Comparison of ENCODE assay signal across 20 cellular contexts in the genomic region with DNA sequence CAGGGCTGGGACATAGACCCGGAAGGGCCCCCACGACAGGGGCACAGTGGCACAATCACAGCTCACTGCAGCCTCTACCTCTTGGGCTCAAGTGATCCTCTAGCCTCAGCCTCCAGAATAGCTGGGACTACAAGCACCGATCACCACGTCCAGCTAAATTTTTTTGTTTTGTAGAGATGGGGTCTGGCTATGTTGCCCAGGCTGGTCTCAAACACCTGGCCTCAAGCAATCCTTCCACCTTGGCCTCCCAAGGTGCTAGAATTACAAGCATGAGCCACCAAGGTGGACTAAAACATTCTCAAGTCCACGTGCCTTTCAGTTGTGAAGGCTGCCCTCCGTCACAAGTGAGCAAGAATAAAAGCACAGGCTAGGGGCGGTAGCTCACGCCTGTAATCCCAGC. TPM values are rescaled to one million over a fixed set of nuclear protein-coding genes. Genes with fewer than 3 reads are reported as not detected.
DNase-seq lines count a peak whose midpoint lies in the region; ATAC-seq, FAIRE-seq and TF ChIP-seq lines count a peak whose summit lies in the region.
"Had no signal": no experiment of that assay in that cellular context is flagged by ENCODE, and none has a peak within 500 bp of the region (broad histone marks: within the 10 kb centered on the region; RNA-seq: fewer than 3 reads in every experiment).

No MANE protein-coding gene starts in this region.

- TF ChIP-seq RAD21 in HepG2 (CRISPR knock-in tag; IDR thresholded peaks at IDR 0.05) = no peak

- POLR2A ChIA-PET in HEK293 (lab: Yijun Ruan, JAX) = interaction anchor here (0.6 kb wide), 2 partner anchors 67 to 487 kb away, joined by 3 to 5 read pairs; no protein-coding TSS in a partner anchor
- POLR2A ChIA-PET in HepG2 (lab: Yijun Ruan, JAX) = interaction anchor here (3.3 kb wide), 1 partner anchor 10 kb away, joined by 10 read pairs; a partner anchor contains a TSS

- H3K4me3 ChIP-seq in HEK293 (ENCODE audit: low read depth, low read length) (no peak overlapping the region), HepG2 (replicated peaks in 1 of 3; ENCODE audit: insufficient read depth in 1 of 3, low read depth in 2 of 3, low read length in 3 of 3) (no peak overlapping the region), trophoblast cell (ENCODE audit: low read depth, low read length) (no peak overlapping the region)
- H3K4me3 ChIP-seq: BLaER1 had no signal

- no peaks in the 10 kb centered on the region for H3K4me1 ChIP-seq in HEK293 (ENCODE audit: control insufficient read depth, insufficient read depth, low read length)
- H3K4me1 ChIP-seq in HepG2 (ENCODE audit: insufficient read depth, low read length) = peaks cover 13% of the 10 kb centered on the region
- H3K4me1 ChIP-seq in trophoblast cell (ENCODE audit: control insufficient read depth in 1 of 2, insufficient read depth in 2 of 2, low read length in 2 of 2) = no peaks in the 10 kb centered on the region

- no peak overlapping the region for H2AK5ac ChIP-seq in trophoblast cell (ENCODE audit: low read length)

- no peaks in the 10 kb centered on the region for H3K79me2 ChIP-seq in HepG2 (ENCODE audit: insufficient read depth, low read length)
- H3K79me2 ChIP-seq in trophoblast cell (ENCODE audit: control insufficient read depth, insufficient read depth, low read length, poor library complexity) = no peaks in the 10 kb centered on the region

- H4K20me1 ChIP-seq in HepG2 (ENCODE audit: insufficient read depth, low read length) = no peaks in the 10 kb centered on the region
- H4K20me1 ChIP-seq: BLaER1 had no signal

- no peak for TF ChIP-seq CTCF in CD14-positive monocyte (IDR thresholded peaks at IDR 0.05)
- no peak for TF ChIP-seq CTCF in HEK293 (tag by site-specific recombination; IDR thresholded peaks at IDR 0.05)
- no peak for TF ChIP-seq CTCF in HepG2 (CRISPR knock-in tag; IDR thresholded peaks at IDR 0.05)

- H3K27me3 Mint-ChIP-seq in CD14-positive monocyte (ENCODE audit: low read depth in 3 of 3) = peaks cover 0 to 1% (median 0%) of the 10 kb centered on the region in 3 donors
- H3K27me3 Mint-ChIP-seq: CD4-positive, alpha-beta T cell had no signal

- H3K14ac ChIP-seq in trophoblast cell (ENCODE audit: low read length) = no peak overlapping the region

- no peak overlapping the region for H2AFZ ChIP-seq in HepG2 (ENCODE audit: low read length)
- H2AFZ ChIP-seq in trophoblast cell (ENCODE audit: insufficient read depth, low read length, poor library complexity) = no peak overlapping the region

- H3K9me3 ChIP-seq in HEK293 (ENCODE audit: control insufficient read depth, insufficient read depth, low read depth, low read length) (no peaks in the 10 kb centered on the region), HepG2 (ENCODE audit: low read length) (no peaks in the 10 kb centered on the region), trophoblast cell (ENCODE audit: insufficient read depth, low read depth, low read length) (peaks cover 3% of the 10 kb centered on the region)
- H3K9me3 ChIP-seq: BE2C had no signal

- no peak overlapping the region for H2BK12ac ChIP-seq in trophoblast cell (ENCODE audit: low read length)

- peaks cover 39% of the 10 kb centered on the region for H3K4me1 Mint-ChIP-seq in CD14-positive monocyte

- in situ Hi-C loops in HepG2 (cut with HindIII; ENCODE audit: extremely low pct_ligation_motif_present, low pct_unique_long_range_greater_than_20kb) = no loop called here

- no peak overlapping the region for H3K23ac ChIP-seq in trophoblast cell (ENCODE audit: low read length)

- peak overlapping the region in 4 of 7 donors; percentile 19 to 72 (median 38) for H3K27ac Mint-ChIP-seq in CD14-positive monocyte
- H3K27ac Mint-ChIP-seq: CD4-positive, alpha-beta T cell; CD8-positive, alpha-beta T cell had no signal

- TF ChIP-seq POLR2A in HepG2 (IDR thresholded peaks at IDR 0.05; ENCODE audit: insufficient read depth in 1 of 2, low read depth in 2 of 2, low read length in 2 of 2) = no peak

- no peak overlapping the region for H2BK5ac ChIP-seq in trophoblast cell (ENCODE audit: low read depth, low read length, poor library complexity)

- no peaks in the 10 kb centered on the region for H3K79me1 ChIP-seq in trophoblast cell (ENCODE audit: low read length)

- no peak overlapping the region for H4K8ac ChIP-seq in trophoblast cell (ENCODE audit: low read depth, low read length)

- peaks cover 0 to 6% of the 10 kb centered on the region in 2 experiments; a peak in 1 of 3 replicates for H3K36me3 ChIP-seq in HEK293 (ENCODE audit: control insufficient read depth in 2 of 2, insufficient read depth in 1 of 2, low read length in 2 of 2)
- 0 out of 5 replicates have a peak, but pooled peaks cover 0 to 4% of the 10 kb centered on the region in 2 experiments for H3K36me3 ChIP-seq in HepG2 (replicated peaks in 1 of 2; ENCODE audit: control insufficient read depth in 1 of 2, insufficient read depth in 2 of 2, low read length in 2 of 2)
- no peaks in the 10 kb centered on the region for H3K36me3 ChIP-seq in trophoblast cell (ENCODE audit: control insufficient read depth in 1 of 2, insufficient read depth in 2 of 2, low read length in 2 of 2)
- H3K36me3 ChIP-seq: BE2C had no signal

- H3K36me3 Mint-ChIP-seq in CD14-positive monocyte = peaks cover 34 to 38% of the 10 kb centered on the region in 2 donors

- 98% methylated on average over 8 of the region's 8 CpGs for WGBS in HepG2 (ENCODE audit: low lambda C conversion rate)
- WGBS in trophoblast cell (ENCODE audit: extremely low coverage, insufficient coverage, insufficient read length) = no CpG with 5 or more reads among the region's 8 CpGs

- no peak overlapping the region for H4K12ac ChIP-seq in trophoblast cell (ENCODE audit: low read depth, low read length)

- no peak for ATAC-seq in HepG2
- ATAC-seq: CD8-positive, alpha-beta T cell had no signal

- H3K18ac ChIP-seq in trophoblast cell (ENCODE audit: low read length) = no peak overlapping the region

- FAIRE-seq in HepG2 (lab: Jason Lieb, UNC) = no peak
- FAIRE-seq: A204.1, D721Med, G401.6, GM19239 had no signal

- no TSS peak for BruUV-seq in HepG2 (replicated peaks; lab: Mats Ljungman, UMichigan)

- H3K27ac ChIP-seq in HEK293 (ENCODE audit: extremely low read depth, low read depth, low read length) (no peak overlapping the region), HepG2 (ENCODE audit: extremely low read length, insufficient read depth, low read length) (no peak overlapping the region), trophoblast cell (ENCODE audit: low read depth, low read length) (no peak overlapping the region)
- H3K27ac ChIP-seq: BLaER1 had no signal

- TF ChIP-seq EP300 in HepG2 (IDR thresholded peaks at IDR 0.05; ENCODE audit: low read depth in 2 of 2, low read length in 2 of 2) (no peak), HepG2 (CRISPR knock-in tag; IDR thresholded peaks at IDR 0.05; ENCODE audit: borderline replicate concordance) (no peak)

- H3K4me2 ChIP-seq in HepG2 (ENCODE audit: low read depth, low read length) (no peak overlapping the region), trophoblast cell (ENCODE audit: low read length) (no peak overlapping the region)
- H3K4me2 ChIP-seq: BLaER1 had no signal

- no peak overlapping the region for H3K4me3 Mint-ChIP-seq in CD14-positive monocyte
- H3K4me3 Mint-ChIP-seq: CD4-positive, alpha-beta T cell; CD8-positive, alpha-beta T cell had no signal

- H4K91ac ChIP-seq in trophoblast cell (ENCODE audit: low read depth, low read length) = no peak overlapping the region

- intact Hi-C loops in CD14-positive monocyte (cut with micrococcal nuclease) (no loop called here), HepG2 (cut with micrococcal nuclease; ENCODE audit: unreplicated experiment) (no loop called here), head of caudate nucleus (cut with DNase I) (no loop called here)

- DNase-seq in CD14-positive monocyte (ENCODE audit: low spot score) (no peak), HepG2 (ENCODE audit: low spot score) (no peak), trophoblast cell (no peak), head of caudate nucleus (no peak), NCI-H146 treated with DMSO at 0.1 percent for 48 hours (lab: John Stamatoyannopoulos, UW; ENCODE audit: unreplicated experiment) (no peak)
- DNase-seq: 8988T; ACHN; BE2C; C1 segment of cervical spinal cord; Caco-2; Calu3; CD4-positive, alpha-beta T cell; CD8-positive, alpha-beta T cell; GF-D8 had no signal

- peaks cover 6 to 13% (median 8%) of the 10 kb centered on the region in 7 donors for H3K9me3 Mint-ChIP-seq in CD14-positive monocyte

- no peak overlapping the region for H3K9ac ChIP-seq in HepG2 (ENCODE audit: insufficient read depth, low read depth, low read length)
- H3K9ac ChIP-seq in trophoblast cell (ENCODE audit: low read length) = no peak overlapping the region
- H3K9ac ChIP-seq: BLaER1 had no signal

- no peak overlapping the region for H3K4ac ChIP-seq in trophoblast cell (ENCODE audit: low read depth, low read length)

- CTCF ChIA-PET in HEK293 (lab: Yijun Ruan, JAX) = interaction anchor here (0.6 to 1.6 kb wide), 3 partner anchors 22 to 201 kb away, joined by 4 to 6 read pairs (median 5); no protein-coding TSS in a partner anchor
- CTCF ChIA-PET in HepG2 (lab: Yijun Ruan, JAX; ENCODE audit: low intra/inter-chr PET ratio, low total read pairs) = no interaction called here

- no peaks in the 10 kb centered on the region for H3K27me3 ChIP-seq in HepG2 (ENCODE audit: control insufficient read depth in 1 of 2, insufficient read depth in 2 of 2, low read length in 2 of 2)
- no peaks in the 10 kb centered on the region for H3K27me3 ChIP-seq in trophoblast cell (ENCODE audit: insufficient read depth, low read length)
- H3K27me3 ChIP-seq: BE2C, BLaER1 had no signal

- no peak overlapping the region for H2BK120ac ChIP-seq in trophoblast cell (ENCODE audit: insufficient read depth, low read length, poor library complexity)

RNA-seq across cellular contexts. Expression of a gene that starts 10.1 kb away (rescaled TPM):
- polyA plus RNA-seq in CD14-positive monocyte = 100 to 1,000 TPM; 329 to 400 TPM
- 144 and 162 TPM in 2 replicates for total RNA-seq in HepG2 (2016; rRNA removed; fragmentation: Illumina TruSeq; extraction: Trizol)
- 44.0 and 61.5 TPM in 2 replicates for total RNA-seq in HepG2 (2016; cell fraction: cytosol; rRNA removed; fragmentation: Illumina TruSeq; extraction: Trizol; ENCODE audit: low read depth)
- 127 and 167 TPM in 2 replicates for total RNA-seq in HepG2 (2016; cell fraction: insoluble cytoplasmic fraction; rRNA removed; fragmentation: Illumina TruSeq; extraction: Trizol)
- 60.4 and 90.3 TPM in 2 replicates for total RNA-seq in HepG2 (2016; cell fraction: membrane; rRNA removed; fragmentation: Illumina TruSeq; extraction: Trizol)
- total RNA-seq in HepG2 (2016; cell fraction: nucleus; rRNA removed; fragmentation: Illumina TruSeq; extraction: Trizol) = 92.2 and 95.4 TPM in 2 replicates
- 156 and 194 TPM in 2 replicates for polyA plus RNA-seq in HepG2 (2011; rRNA removed)
- polyA plus RNA-seq in HepG2 (2011; cell fraction: cytosol; rRNA removed) = 185 and 260 TPM in 2 replicates
- 192 TPM in 2 replicates for polyA plus RNA-seq in HepG2 (2011; cell fraction: nucleus; rRNA removed)
- polyA plus RNA-seq in HepG2 (2012) = 90.6 and 123 TPM in 2 replicates
- polyA plus RNA-seq in HepG2 (2016; cell fraction: cytosol; fragmentation: Illumina TruSeq; extraction: Trizol; ENCODE audit: low read depth) = 59.9 and 87.6 TPM in 2 replicates
- polyA plus RNA-seq in HepG2 (2016; cell fraction: insoluble cytoplasmic fraction; fragmentation: Illumina TruSeq; extraction: Trizol; ENCODE audit: low read depth) = 139 and 159 TPM in 2 replicates
- polyA plus RNA-seq in HepG2 (2016; cell fraction: membrane; fragmentation: Illumina TruSeq; extraction: Trizol; ENCODE audit: low read depth) = 62.3 and 85.6 TPM in 2 replicates
- 155 and 158 TPM in 2 replicates for polyA plus RNA-seq in HepG2 (2016; cell fraction: nucleus; fragmentation: Illumina TruSeq; extraction: Trizol; ENCODE audit: insufficient read depth, low read depth)
- polyA minus RNA-seq in HepG2 (2011; rRNA and poly(A)+ RNA removed; ENCODE audit: low replicate concordance) = 32.2 and 191 TPM in 2 replicates
- 76.6 and 84.9 TPM in 2 replicates for polyA minus RNA-seq in HepG2 (2011; cell fraction: cytosol; rRNA and poly(A)+ RNA removed)
- polyA minus RNA-seq in HepG2 (2011; cell fraction: nucleus; rRNA and poly(A)+ RNA removed) = 33.6 and 36.1 TPM in 2 replicates
- polyA plus RNA-seq in trophoblast cell (2013) = 16.0 and 18.0 TPM in 2 replicates

RNA-seq across cellular contexts. Expression of a gene that starts 10.1 kb away (rescaled TPM):
- polyA plus RNA-seq in CD14-positive monocyte (10 to 100 TPM; 24.9 to 30.8 TPM), HepG2 (2011; rRNA removed) (17.5 and 23.4 TPM in 2 replicates)
- total RNA-seq in HepG2 (2016; rRNA removed; fragmentation: Illumina TruSeq; extraction: Trizol) = 16.4 and 18.6 TPM in 2 replicates
- 4.6 and 5.3 TPM in 2 replicates for total RNA-seq in HepG2 (2016; cell fraction: cytosol; rRNA removed; fragmentation: Illumina TruSeq; extraction: Trizol; ENCODE audit: low read depth)
- 16.6 and 20.5 TPM in 2 replicates for total RNA-seq in HepG2 (2016; cell fraction: insoluble cytoplasmic fraction; rRNA removed; fragmentation: Illumina TruSeq; extraction: Trizol)
- total RNA-seq in HepG2 (2016; cell fraction: membrane; rRNA removed; fragmentation: Illumina TruSeq; extraction: Trizol) = 7.4 and 8.1 TPM in 2 replicates
- 17.3 and 19.7 TPM in 2 replicates for total RNA-seq in HepG2 (2016; cell fraction: nucleus; rRNA removed; fragmentation: Illumina TruSeq; extraction: Trizol)
- 11.8 and 19.6 TPM in 2 replicates for polyA plus RNA-seq in HepG2 (2011; cell fraction: cytosol; rRNA removed)
- polyA plus RNA-seq in HepG2 (2011; cell fraction: nucleus; rRNA removed) = 74.7 and 94.3 TPM in 2 replicates
- 11.2 and 13.2 TPM in 2 replicates for polyA plus RNA-seq in HepG2 (2012)
- 3.6 and 4.0 TPM in 2 replicates for polyA plus RNA-seq in HepG2 (2016; cell fraction: cytosol; fragmentation: Illumina TruSeq; extraction: Trizol; ENCODE audit: low read depth)
- polyA plus RNA-seq in HepG2 (2016; cell fraction: insoluble cytoplasmic fraction; fragmentation: Illumina TruSeq; extraction: Trizol; ENCODE audit: low read depth) = 17.8 and 20.1 TPM in 2 replicates
- 5.9 and 6.5 TPM in 2 replicates for polyA plus RNA-seq in HepG2 (2016; cell fraction: membrane; fragmentation: Illumina TruSeq; extraction: Trizol; ENCODE audit: low read depth)
- polyA plus RNA-seq in HepG2 (2016; cell fraction: nucleus; fragmentation: Illumina TruSeq; extraction: Trizol; ENCODE audit: insufficient read depth, low read depth) = 34.4 and 34.7 TPM in 2 replicates
- 28.2 and 29.9 TPM in 2 replicates for polyA minus RNA-seq in HepG2 (2011; rRNA and poly(A)+ RNA removed; ENCODE audit: low replicate concordance)
- polyA minus RNA-seq in HepG2 (2011; cell fraction: cytosol; rRNA and poly(A)+ RNA removed) = 10.6 and 12.9 TPM in 2 replicates
- polyA minus RNA-seq in HepG2 (2011; cell fraction: nucleus; rRNA and poly(A)+ RNA removed) = 24.5 and 27.3 TPM in 2 replicates
- 2.2 and 2.6 TPM in 2 replicates for polyA plus RNA-seq in trophoblast cell (2013)
